Comparison of ENCODE assay signal across 2 cellular contexts in the genomic region with DNA sequence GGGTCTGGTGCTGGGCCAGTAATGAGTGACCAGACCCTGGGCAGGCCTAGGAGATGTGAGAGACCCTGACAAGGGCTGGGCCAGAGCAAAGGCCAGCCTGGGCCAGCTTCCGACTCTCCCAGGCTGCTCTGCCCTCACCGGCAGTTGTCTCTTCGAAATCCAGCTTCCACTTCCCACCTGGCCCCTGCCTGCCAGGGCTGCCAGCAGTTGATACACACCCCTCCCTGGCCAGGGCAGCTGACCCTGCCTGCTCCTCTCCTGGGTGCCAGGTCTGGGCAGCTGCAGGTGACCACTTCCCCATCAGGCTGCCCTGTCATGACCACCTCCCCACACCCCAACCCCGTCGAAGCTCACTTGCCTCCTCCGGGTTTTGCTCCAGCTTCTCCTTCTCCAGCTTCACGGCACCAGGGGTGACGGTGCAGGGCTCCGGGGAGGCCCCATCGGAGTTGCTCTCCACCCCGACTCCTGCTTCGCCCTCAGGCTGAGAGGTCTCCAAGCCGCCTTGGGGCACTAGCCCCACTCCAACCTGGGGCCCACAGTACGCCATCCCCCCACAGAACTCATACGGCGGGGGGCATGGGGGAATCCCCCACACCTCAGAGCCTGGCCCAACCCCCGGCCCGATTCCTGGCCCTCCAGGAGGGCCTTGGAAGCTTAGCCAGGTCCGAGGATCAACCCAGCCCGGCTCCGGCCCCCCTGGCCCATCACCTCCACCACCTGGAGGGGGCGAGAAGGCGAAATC.
TF ChIP-seq lines count a peak whose summit lies in the region.

No MANE protein-coding gene starts in this region.

TF ChIP-seq in GM23338, 12 proteins besides CTCF, POLR2A, EP300 and RAD21:
- 0 out of 2 replicates have a peak, but pooled peaks have one; percentile 1 for TF ChIP-seq POLR2AphosphoS5 (IDR thresholded peaks at IDR 0.05; ENCODE audit: low read depth)

TF ChIP-seq in H1, 55 proteins besides CTCF, POLR2A, EP300 and RAD21:
- TF ChIP-seq TAF1 (IDR thresholded peaks at IDR 0.05; ENCODE audit: low read depth, low read length) (0 out of 2 replicates have a peak, but pooled peaks have one; percentile 48), SAP30 (IDR thresholded peaks at IDR 0.05; ENCODE audit: insufficient read depth, insufficient replicate concordance, low read length) (peak; percentile 3), PHF8 (conservative IDR thresholded peaks at IDR 0.05; ENCODE audit: low read depth, low read length) (peak; percentile 23; the same call in 1 of the 2 replicates)
TF ChIP-seq in H1: peak in this region for 3; not testable (repeated sequence) for 52.
